4 cellular contexts compared by ENCODE assay signal in the genomic region with DNA sequence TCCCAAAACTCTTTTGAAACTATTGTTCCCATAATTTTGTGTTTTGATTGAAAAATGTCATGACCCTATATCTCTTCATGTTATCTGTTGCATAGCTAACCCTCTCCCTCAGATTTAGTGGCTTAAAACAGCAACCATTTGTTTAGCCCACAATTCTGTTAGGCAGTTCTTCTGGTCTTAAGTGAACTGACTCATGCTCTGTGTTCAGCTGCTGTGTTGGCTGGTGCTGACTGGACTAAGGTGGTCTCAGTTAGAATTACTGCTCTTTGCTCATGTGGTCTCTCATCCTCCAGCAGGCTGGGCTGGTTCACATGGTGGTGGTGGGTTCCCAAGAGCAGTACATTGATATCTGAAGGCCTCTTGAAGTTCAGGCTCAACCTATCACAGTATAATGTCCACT.
"Had no signal": no experiment of that assay in that cellular context is flagged by ENCODE, and none has a peak within 500 bp of the region (broad histone marks: within the 10 kb centered on the region; RNA-seq: fewer than 3 reads in every experiment).

No MANE protein-coding gene starts in this region.

- ATAC-seq: GM23338 had no signal

- DNase-seq: H9, HCEC 1CT, KBM-7 had no signal

- H3K4me3 ChIP-seq: GM23338 had no signal
